In the genomic region with DNA sequence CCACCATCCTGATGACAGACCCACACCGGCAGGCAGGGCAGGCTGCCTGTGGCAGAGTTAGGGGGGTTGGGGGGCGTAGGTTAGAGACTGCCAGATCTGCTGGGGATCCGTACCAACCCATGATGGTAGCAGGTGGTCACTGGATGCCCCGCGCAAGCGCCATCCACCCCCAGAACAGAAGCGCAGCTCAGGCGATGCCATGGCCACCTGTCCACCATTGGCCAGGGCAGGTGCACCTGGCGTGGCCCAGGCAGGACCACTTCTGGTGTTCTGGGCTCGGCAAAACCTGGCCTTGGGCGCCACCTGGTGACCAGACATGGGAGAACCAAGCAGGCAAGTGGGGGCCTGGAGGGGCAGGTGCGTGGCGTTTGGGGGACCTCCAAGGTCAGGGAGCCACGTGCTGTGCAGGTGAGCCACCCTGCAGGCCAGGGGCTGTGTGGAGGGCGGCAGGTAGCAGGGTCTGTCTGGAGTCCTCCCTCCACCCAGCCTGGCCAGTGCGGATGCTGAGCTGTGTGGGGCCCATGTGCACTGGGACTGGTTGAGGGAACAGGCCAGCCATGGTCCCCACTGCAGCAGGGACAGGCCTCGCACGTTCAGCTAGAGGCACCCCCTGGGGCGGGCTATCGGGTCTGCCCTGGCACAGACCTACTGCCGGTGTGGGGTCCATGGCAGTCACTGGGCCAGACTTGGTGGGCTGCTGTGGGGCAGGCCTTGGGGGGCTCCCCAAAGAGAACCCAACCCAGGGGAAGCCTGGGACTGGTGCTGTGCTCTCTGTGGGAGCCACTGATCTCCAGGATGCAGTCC, we compare ENCODE assay signal across 8 cellular contexts. TPM values are rescaled to one million over a fixed set of nuclear protein-coding genes. Genes with fewer than 3 reads are reported as not detected.
DNase-seq lines count a peak whose midpoint lies in the region; ATAC-seq and TF ChIP-seq lines count a peak whose summit lies in the region.

No MANE protein-coding gene starts in this region.

- H3K36me3 ChIP-seq in lung (ENCODE audit: control insufficient read depth in 2 of 2, insufficient read depth in 2 of 2, low read length in 2 of 2) = no peaks in the 10 kb centered on the region

- peaks cover 0 to 32% of the 10 kb centered on the region in 2 donors for H3K4me1 ChIP-seq in lung (ENCODE audit: control insufficient read depth in 2 of 2, insufficient read depth in 2 of 2, low read length in 2 of 2)

- peak; percentile 69 for TF ChIP-seq CTCF in lung (IDR thresholded peaks at IDR 0.05; ENCODE audit: control extremely low read depth, extremely low read depth)

- H3K9me3 Mint-ChIP-seq in activated CD4-positive, alpha-beta T cell treated with anti-CD3 and anti-CD28 coated beads, Interleukin-2, amount 10 ng/mL, durations not matched to agents 24 days and 14 days = no peaks in the 10 kb centered on the region

- 26 to 36% methylated on average over 21 of the region's 21 CpGs for WGBS in lung, 2 donors

- H3K4me1 Mint-ChIP-seq in activated CD4-positive, alpha-beta T cell treated with anti-CD3 and anti-CD28 coated beads, Interleukin-2, amount 10 ng/mL, durations not matched to agents 24 days and 14 days = no peaks in the 10 kb centered on the region

- DNase-seq in 8988T (peak; percentile 94), NCI-H2171 treated with DMSO at 0.1 percent for 48 hours (lab: John Stamatoyannopoulos, UW) (peak; percentile 51), cerebellum (ENCODE audit: low spot score) (peak; percentile 94), lung (ENCODE audit: low spot score) (peak; percentile 80)
- peak; percentile 93 for DNase-seq in activated CD4-positive, alpha-beta T cell treated with anti-CD3 and anti-CD28 coated beads, Interleukin-2, amount 10 ng/mL, durations not matched to agents 24 days and 14 days
- DNase-seq in stimulated activated CD8-positive, alpha-beta memory T cell treated with anti-CD3 and anti-CD28 coated beads, Interleukin-15, amount 100 ng/mL, for 24 hours (ENCODE audit: low read depth) = peak; percentile 50

- H3K27ac Mint-ChIP-seq in activated CD4-positive, alpha-beta T cell treated with anti-CD3 and anti-CD28 coated beads, Interleukin-2, amount 10 ng/mL, durations not matched to agents 24 days and 14 days = no peak overlapping the region

- intact Hi-C loops in activated CD4-positive, alpha-beta T cell treated with anti-CD3 and anti-CD28 coated beads, Interleukin-2, amount 10 ng/mL, durations not matched to agents 24 days and 14 days (cut with micrococcal nuclease) = loop anchor here (1.0 kb wide), 2 partner anchors 29 to 47 kb away; no protein-coding TSS in a partner anchor

- ATAC-seq in GM19023 (IDR thresholded peaks at IDR 0.05; ENCODE audit: unreplicated experiment) (peak; percentile 63), lung (ENCODE audit: insufficient read depth, low FRiP score) (peak; percentile 71), HG03025 (IDR thresholded peaks at IDR 0.05; ENCODE audit: low FRiP score, unreplicated experiment) (no peak)

- no peaks in the 10 kb centered on the region for H3K27me3 ChIP-seq in lung (ENCODE audit: control insufficient read depth, insufficient read depth)

- H3K27me3 Mint-ChIP-seq in activated CD4-positive, alpha-beta T cell treated with anti-CD3 and anti-CD28 coated beads, Interleukin-2, amount 10 ng/mL, durations not matched to agents 24 days and 14 days = no peaks in the 10 kb centered on the region

- H3K4me3 ChIP-seq in lung = no peak overlapping the region

- H3K4me3 Mint-ChIP-seq in activated CD4-positive, alpha-beta T cell treated with anti-CD3 and anti-CD28 coated beads, Interleukin-2, amount 10 ng/mL, durations not matched to agents 24 days and 14 days = no peak overlapping the region

- H3K36me3 Mint-ChIP-seq in activated CD4-positive, alpha-beta T cell treated with anti-CD3 and anti-CD28 coated beads, Interleukin-2, amount 10 ng/mL, durations not matched to agents 24 days and 14 days (ENCODE audit: low read depth) = no peaks in the 10 kb centered on the region

- no peaks in the 10 kb centered on the region for H3K9me3 ChIP-seq in lung (ENCODE audit: control insufficient read depth in 2 of 2, insufficient read depth in 1 of 2, low read length in 1 of 2)

- no peak overlapping the region for H3K27ac ChIP-seq in lung (ENCODE audit: low read depth in 1 of 2, low read length in 1 of 2)

RNA-seq across cellular contexts. Expression of a gene that starts 15.6 kb away (rescaled TPM):
- 32.1 and 33.9 TPM in 2 replicates for total RNA-seq in activated CD4-positive, alpha-beta T cell treated with anti-CD3 and anti-CD28 coated beads, Interleukin-2, amount 10 ng/mL, durations not matched to agents 24 days and 14 days
- total RNA-seq in cerebellum = 27.2 TPM
- total RNA-seq in lung = 10 to 100 TPM; 24.8 to 26.0 TPM
- 10 to 100 TPM in 1 of 2 donors, 1 to 10 TPM in 1; 8.7 to 12.3 TPM for polyA plus RNA-seq in lung

RNA-seq across cellular contexts. Expression of a gene that starts 15.9 kb away (rescaled TPM):
- 38.4 and 41.2 TPM in 2 replicates for total RNA-seq in activated CD4-positive, alpha-beta T cell treated with anti-CD3 and anti-CD28 coated beads, Interleukin-2, amount 10 ng/mL, durations not matched to agents 24 days and 14 days
- total RNA-seq in cerebellum = 23.4 TPM
- total RNA-seq in lung = 10 to 100 TPM; 39.4 to 39.6 TPM
- 10 to 100 TPM; 30.6 to 59.8 TPM for polyA plus RNA-seq in lung

RNA-seq across cellular contexts. Expression of a gene that starts 17.9 kb away (rescaled TPM):
- total RNA-seq in activated CD4-positive, alpha-beta T cell treated with anti-CD3 and anti-CD28 coated beads, Interleukin-2, amount 10 ng/mL, durations not matched to agents 24 days and 14 days = 22.7 and 23.6 TPM in 2 replicates
- total RNA-seq in cerebellum (5.1 TPM), lung (10 to 100 TPM; 11.9 to 15.2 TPM)
- polyA plus RNA-seq in lung = 10 to 100 TPM; 16.8 to 21.5 TPM

RNA-seq across cellular contexts. Expression of a gene that starts 24.2 kb away (rescaled TPM):
- 14.2 and 21.1 TPM in 2 replicates for total RNA-seq in activated CD4-positive, alpha-beta T cell treated with anti-CD3 and anti-CD28 coated beads, Interleukin-2, amount 10 ng/mL, durations not matched to agents 24 days and 14 days
- total RNA-seq in cerebellum (155 TPM), lung (100 to 1,000 TPM; 265 to 356 TPM)
- 100 to 1,000 TPM; 111 to 289 TPM for polyA plus RNA-seq in lung
